18 cellular contexts compared by ENCODE assay signal in the genomic region with DNA sequence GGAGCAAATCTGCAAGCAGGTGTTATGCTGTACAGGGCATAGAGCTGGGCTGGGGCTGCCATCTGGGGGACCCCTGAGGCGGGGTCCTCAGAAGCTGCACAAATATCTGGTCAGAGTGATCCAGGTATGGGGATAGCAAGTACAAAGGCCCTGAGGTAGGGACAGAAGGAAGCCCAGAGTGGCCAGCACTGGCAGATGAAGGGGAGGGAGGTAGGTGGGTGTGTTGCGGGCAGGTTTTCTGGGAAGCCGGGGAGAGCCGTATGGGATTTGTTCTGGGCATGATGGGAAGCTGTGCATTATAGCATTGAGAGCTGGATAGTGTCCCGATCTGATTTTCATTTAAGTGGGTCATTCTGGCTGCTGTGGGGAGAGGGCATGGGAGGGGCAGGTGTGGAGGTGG.
DNase-seq lines count a peak whose midpoint lies in the region; ATAC-seq and TF ChIP-seq lines count a peak whose summit lies in the region.
"Had no signal": no experiment of that assay in that cellular context is flagged by ENCODE, and none has a peak within 500 bp of the region (broad histone marks: within the 10 kb centered on the region; RNA-seq: fewer than 3 reads in every experiment).

No MANE protein-coding gene starts in this region.

- no peaks in the 10 kb centered on the region; a peak in 1 of 4 replicates for H3K79me1 ChIP-seq in IMR-90 (ENCODE audit: low read depth in 1 of 2, low read length in 2 of 2)

- H3K27ac ChIP-seq in IMR-90 (ENCODE audit: insufficient read depth, low read length), result no peak overlapping the region
- peak overlapping the region; percentile 45 to 75 for H3K27ac ChIP-seq in coronary artery
- peak overlapping the region; percentile 76 to 100 for H3K27ac ChIP-seq in tibial artery
- H3K27ac ChIP-seq: 22Rv1, A549, HL-60 had no signal

- intact Hi-C loops in IMR-90 (cut with micrococcal nuclease), result no loop called here
- intact Hi-C loops in tibial artery (cut with DNase I; ENCODE audit: low total_unique reads), result no loop called here

- no peaks in the 10 kb centered on the region; the same call in 1 of the 2 replicates for H4K20me1 ChIP-seq in IMR-90 (ENCODE audit: insufficient read depth, low read length)

- TF ChIP-seq CTCF in IMR-90 (conservative IDR thresholded peaks at IDR 0.05; ENCODE audit: low read depth, low read length) (no peak), coronary artery (IDR thresholded peaks at IDR 0.05) (no peak), tibial artery (IDR thresholded peaks at IDR 0.05) (no peak)

- peak; percentile 12 for DNase-seq in NCI-H1092 treated with DMSO at 0.1 percent for 48 hours (lab: John Stamatoyannopoulos, UW)
- DNase-seq in NCI-H1092 (lab: John Stamatoyannopoulos, UW), result no peak
- DNase-seq in IMR-90, result no peak
- DNase-seq in coronary artery (ENCODE audit: low spot score), result no peak
- no peak for DNase-seq in tibial artery
- no peak for DNase-seq in activated effector memory CD4-positive, alpha-beta T cell treated with Interleukin-2 at 50 U/mL for 16 hours
- DNase-seq in NCI-H2107 treated with DMSO at 0.1 percent for 48 hours (lab: John Stamatoyannopoulos, UW; ENCODE audit: unreplicated experiment), result no peak
- no peak for DNase-seq in iPS-NIHi11 (ENCODE audit: low spot score)
- DNase-seq: AML-193; Calu3; CD8-positive, alpha-beta T cell; DND-41; EL; H9 had no signal

- no peak overlapping the region for H3K4ac ChIP-seq in IMR-90 (ENCODE audit: low read depth, low read length)

- H2AFZ ChIP-seq in IMR-90 (replicated peaks; ENCODE audit: low read length, poor library complexity), result no peak overlapping the region

- no peak overlapping the region for H4K8ac ChIP-seq in IMR-90 (ENCODE audit: low read depth in 2 of 2, low read length in 2 of 2)

- H3K4me2 ChIP-seq in IMR-90 (ENCODE audit: low read depth, low read length), result no peak overlapping the region
- H3K4me2 ChIP-seq: A549 had no signal

- no peak overlapping the region for H2BK120ac ChIP-seq in IMR-90 (ENCODE audit: low read depth, low read length)

- peak overlapping the region; percentile 37 for H2AK9ac ChIP-seq in IMR-90 (replicated peaks; ENCODE audit: low read depth, low read length, poor library complexity)

- H4K5ac ChIP-seq in IMR-90 (ENCODE audit: low read depth, low read length), result no peak overlapping the region

- no peak overlapping the region for H3K18ac ChIP-seq in IMR-90 (ENCODE audit: low read depth, low read length)

- no peak overlapping the region for H2AK5ac ChIP-seq in IMR-90 (ENCODE audit: low read depth, low read length)

- H3K56ac ChIP-seq in IMR-90 (ENCODE audit: extremely low read depth, insufficient read depth, low read length), result no peak overlapping the region

- H3K14ac ChIP-seq in IMR-90 (replicated peaks; ENCODE audit: low read depth, low read length), result no peak overlapping the region

- no peak overlapping the region for H3K23ac ChIP-seq in IMR-90 (ENCODE audit: low read depth, low read length)

- H3K4me1 ChIP-seq in IMR-90 (ENCODE audit: control insufficient read depth, insufficient read depth, low read length), result no peaks in the 10 kb centered on the region
- peaks cover 0 to 70% (median 26%) of the 10 kb centered on the region in 4 donors for H3K4me1 ChIP-seq in tibial artery
- H3K4me1 ChIP-seq: A549 had no signal

- H3K9me3 ChIP-seq in IMR-90 (ENCODE audit: control insufficient read depth, insufficient read depth, low read length), result no peaks in the 10 kb centered on the region
- H3K9me3 ChIP-seq in tibial artery, result no peaks in the 10 kb centered on the region
- H3K9me3 ChIP-seq: A549 had no signal

- peaks cover 25% of the 10 kb centered on the region for H3K36me3 ChIP-seq in IMR-90 (ENCODE audit: control insufficient read depth, insufficient read depth, low read length)
- H3K36me3 ChIP-seq in tibial artery, result peaks cover 80 to 100% (median 85%) of the 10 kb centered on the region in 3 donors

- no peak overlapping the region for H2BK20ac ChIP-seq in IMR-90 (ENCODE audit: low read depth, low read length)

- H2BK15ac ChIP-seq in IMR-90 (ENCODE audit: low read depth, low read length), result no peak overlapping the region

- no peak overlapping the region for H2BK5ac ChIP-seq in IMR-90 (ENCODE audit: low read depth, low read length, poor library complexity, severe bottlenecking)

- in situ Hi-C loops in IMR-90 (cut with MboI; ENCODE audit: low sequenced_read_pairs), result no loop called here

- BruUV-seq in IMR-90 (replicated peaks; lab: Mats Ljungman, UMichigan), result no TSS peak

- no peak overlapping the region for H4K91ac ChIP-seq in IMR-90 (ENCODE audit: insufficient read depth, low read depth, low read length)

- no peak for TF ChIP-seq POLR2A in IMR-90 (IDR thresholded peaks at IDR 0.05; ENCODE audit: low read depth, low read length)

- 97% methylated on average over 5 of the region's 5 CpGs; no CpG with 5 or more reads in 1 of the 2 experiments for WGBS in IMR-90 (ENCODE audit: extremely low coverage in 2 of 2, insufficient read length in 1 of 2), 2 experiments

- dilution Hi-C loops in IMR-90 (cut with HindIII; ENCODE audit: low sequenced_read_pairs, unreplicated experiment), result no loop called here

- TF ChIP-seq RAD21 in IMR-90 (IDR thresholded peaks at IDR 0.05; ENCODE audit: low read length), result no peak

- H3K4me3 ChIP-seq in IMR-90 (ENCODE audit: insufficient read depth, low read depth, low read length) (no peak overlapping the region), coronary artery (no peak overlapping the region), tibial artery (no peak overlapping the region)
- H3K4me3 ChIP-seq: A549, GM12878 had no signal

- no peak overlapping the region for H3K9ac ChIP-seq in IMR-90 (ENCODE audit: low read depth, low read length)

- POLR2A ChIA-PET in IMR-90 (lab: Charles Lee; ENCODE audit: unreplicated experiment), result no interaction called here

- H3K27me3 ChIP-seq in IMR-90 (ENCODE audit: control insufficient read depth, insufficient read depth, low read length) (no peaks in the 10 kb centered on the region), tibial artery (no peaks in the 10 kb centered on the region)

- H3K9me1 ChIP-seq in IMR-90 (ENCODE audit: insufficient read depth, low read length), result peaks cover 1% of the 10 kb centered on the region; the same call in 1 of the 2 replicates

- CTCF ChIA-PET in IMR-90 (lab: Yijun Ruan, JAX), result no interaction called here

- no peak for ATAC-seq in IMR-90 (ENCODE audit: low read depth)
- ATAC-seq: A549; CD8-positive, alpha-beta T cell; GM12878 had no signal

TF ChIP-seq in IMR-90, 13 proteins besides CTCF, POLR2A, EP300 and RAD21:
- no peak for TF ChIP-seq CEBPB (IDR thresholded peaks at IDR 0.05; ENCODE audit: low read depth, low read length)
- no peak for TF ChIP-seq MAFK (IDR thresholded peaks at IDR 0.05; ENCODE audit: low read depth, low read length)
- TF ChIP-seq NFE2L2 (IDR thresholded peaks at IDR 0.05; ENCODE audit: low read depth, low read length), result no peak
- TF ChIP-seq RCOR1 (IDR thresholded peaks at IDR 0.05; ENCODE audit: insufficient replicate concordance, low read length), result no peak
- no peak for TF ChIP-seq MAZ (IDR thresholded peaks at IDR 0.05; ENCODE audit: borderline replicate concordance, low read depth, low read length)
- no peak for TF ChIP-seq FOS (IDR thresholded peaks at IDR 0.05; ENCODE audit: low read depth, low read length)
